21 cellular contexts compared by ENCODE assay signal in the genomic region with DNA sequence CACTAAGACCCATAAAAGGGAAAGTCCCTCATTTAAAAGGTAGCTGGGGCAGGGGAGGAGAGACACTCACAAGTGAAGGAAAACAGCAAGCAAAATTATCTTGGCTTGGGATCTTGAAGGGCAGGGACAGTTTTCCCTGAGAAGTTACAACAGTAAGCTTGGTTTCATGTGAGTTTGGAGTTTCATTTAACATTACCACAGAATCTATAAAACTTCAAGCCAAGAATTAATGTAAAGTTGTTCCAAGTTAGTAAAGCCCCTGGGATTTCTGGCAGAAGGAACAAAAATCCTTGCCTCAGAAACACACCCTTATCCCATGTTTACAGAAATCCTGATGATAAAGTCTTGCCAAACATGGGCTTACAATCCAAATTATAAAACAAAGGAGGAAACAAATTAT.
"Had no signal": no experiment of that assay in that cellular context is flagged by ENCODE, and none has a peak within 500 bp of the region (broad histone marks: within the 10 kb centered on the region; RNA-seq: fewer than 3 reads in every experiment).

No MANE protein-coding gene starts in this region.

- H3K4me3 ChIP-seq: esophagus squamous epithelium, heart right ventricle, spleen, testis, transverse colon had no signal

- H3K4me1 ChIP-seq: esophagus squamous epithelium, foreskin keratinocyte, parathyroid adenoma, spleen, testis, transverse colon had no signal

- H3K36me3 ChIP-seq: esophagus squamous epithelium, spleen, transverse colon had no signal

- ATAC-seq: activated CD8-positive, alpha-beta T cell treated with anti-CD3 and anti-CD28 coated beads for 36 hours; activated naive CD8-positive, alpha-beta T cell treated with anti-CD3 and anti-CD28 coated beads, Interleukin-2, amount 50 U/mL, for 24 hours; activated T-cell treated with anti-CD3 and anti-CD28 coated beads, Interleukin-2, amount 50 U/mL, for 4 hours; activated T-helper 17 cell treated with anti-CD3 and anti-CD28 coated beads, Interleukin-2, amount 50 U/mL, for 72 hours; naive thymus-derived CD4-positive, alpha-beta T cell had no signal

- DNase-seq: activated B cell treated with CpG ODN at 0.5 μM for 24 hours; activated CD4-positive, alpha-beta T cell treated with anti-CD3 and anti-CD28 coated beads, Interleukin-2, amount 50 U/mL, for 1 hour; activated CD8-positive, alpha-beta T cell treated with anti-CD3 and anti-CD28 coated beads for 36 hours; activated gamma-delta T cell treated with Interleukin-2 at 50 U/mL for 16 hours; activated naive CD4-positive, alpha-beta T cell treated with anti-CD3 and anti-CD28 coated beads, Interleukin-2, amount 50 U/mL, for 16 hours; activated naive CD8-positive, alpha-beta T cell treated with anti-CD3 and anti-CD28 coated beads, Interleukin-2, amount 50 U/mL, for 24 hours; activated T-cell treated with anti-CD3 and anti-CD28 coated beads, Interleukin-2, amount 50 U/mL, for 4 hours; dermis blood vessel endothelial cell; effector CD4-positive, alpha-beta T cell; esophagus squamous epithelium; foreskin keratinocyte; heart right ventricle; naive thymus-derived CD4-positive, alpha-beta T cell; right cardiac atrium; spleen; stimulated activated naive CD4-positive, alpha-beta T cell treated with Interleukin-2 at 50 U/mL for 16 hours; T-helper 2 cell; testis; transverse colon had no signal

- H3K9me3 ChIP-seq: testis had no signal

- H3K27me3 ChIP-seq: esophagus squamous epithelium, foreskin keratinocyte, spleen, testis, transverse colon had no signal

- H3K9ac ChIP-seq: parathyroid adenoma had no signal
